Comparison of ENCODE assay signal across 1 cellular context in genomic region chr20:62790075-62790474, GRCh38.
TF ChIP-seq lines count a peak whose summit lies in the region.

No MANE protein-coding gene starts in this region.

TF ChIP-seq in H1, 55 proteins besides CTCF, POLR2A, EP300 and RAD21:
- no peak for TF ChIP-seq CHD2 (IDR thresholded peaks at IDR 0.05; ENCODE audit: low read length)
- no peak for TF ChIP-seq SP1 (IDR thresholded peaks at IDR 0.05; ENCODE audit: low read depth, low read length)
- no peak for TF ChIP-seq YY1 (IDR thresholded peaks at IDR 0.05; ENCODE audit: low read depth, low read length)
- TF ChIP-seq RXRA (IDR thresholded peaks at IDR 0.05; ENCODE audit: insufficient read depth, low read depth, low read length) = no peak
- TF ChIP-seq E2F6 (IDR thresholded peaks at IDR 0.05) = no peak
- no peak for TF ChIP-seq SP2 (IDR thresholded peaks at IDR 0.05; ENCODE audit: low read length)
- TF ChIP-seq RBBP5 (IDR thresholded peaks at IDR 0.05; ENCODE audit: borderline replicate concordance, low read depth, low read length) = no peak
- TF ChIP-seq BCL11A (IDR thresholded peaks at IDR 0.05; ENCODE audit: low read depth in 2 of 2, low read length in 2 of 2) = no peak
- TF ChIP-seq NRF1 (IDR thresholded peaks at IDR 0.05; ENCODE audit: low read depth, low read length) = no peak
- TF ChIP-seq TEAD4 (IDR thresholded peaks at IDR 0.05; ENCODE audit: low read depth, low read length) = no peak
- no peak for TF ChIP-seq SAP30 (IDR thresholded peaks at IDR 0.05; ENCODE audit: insufficient read depth, insufficient replicate concordance, low read length)
- TF ChIP-seq CHD7 (IDR thresholded peaks at IDR 0.05; ENCODE audit: insufficient replicate concordance, low read length) = no peak
- TF ChIP-seq ATF3 (IDR thresholded peaks at IDR 0.05; ENCODE audit: insufficient read depth, low read depth, low read length) = no peak
- TF ChIP-seq BRCA1 (IDR thresholded peaks at IDR 0.05; ENCODE audit: low read depth, low read length) = no peak
- no peak for TF ChIP-seq MAX (IDR thresholded peaks at IDR 0.05)
- TF ChIP-seq KDM4A (IDR thresholded peaks at IDR 0.05; ENCODE audit: low read depth, low read length, severe bottlenecking) = no peak
- TF ChIP-seq SIN3A (conservative IDR thresholded peaks at IDR 0.05 in 1 of 2, IDR thresholded peaks at IDR 0.05 in 1 of 2; ENCODE audit: low read depth in 1 of 2, low read length in 2 of 2) = no peak
- TF ChIP-seq SIRT6 (IDR thresholded peaks at IDR 0.05; ENCODE audit: low read length) = no peak
- TF ChIP-seq TAF7 (optimal IDR thresholded peaks at IDR 0.05; ENCODE audit: borderline replicate concordance, low read depth, low read length) = no peak
- no peak for TF ChIP-seq CTBP2 (IDR thresholded peaks at IDR 0.05; ENCODE audit: borderline replicate concordance, insufficient read depth, insufficient read length, low read length)
